18 cellular contexts compared by ENCODE assay signal in the genomic region with DNA sequence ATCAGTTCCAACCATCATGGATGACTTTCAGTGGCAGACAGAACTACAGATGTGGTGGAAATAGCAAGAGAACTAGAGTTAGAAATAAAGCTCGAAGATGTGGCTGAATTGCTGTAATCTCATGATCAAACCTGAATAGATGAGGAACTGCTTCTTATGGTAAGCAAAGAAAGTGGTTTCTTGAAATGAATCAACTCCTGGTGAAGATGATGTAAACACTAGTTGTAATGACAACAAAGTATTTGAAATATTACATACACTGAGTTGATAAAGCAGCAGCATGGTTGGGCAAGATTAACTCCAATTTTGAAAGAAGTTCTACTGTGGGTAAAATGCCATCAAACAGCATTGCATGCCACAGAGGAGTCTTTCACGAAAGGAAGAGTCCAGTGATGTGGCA.
DNase-seq lines count a peak whose midpoint lies in the region; ATAC-seq and TF ChIP-seq lines count a peak whose summit lies in the region.
"Had no signal": no experiment of that assay in that cellular context is flagged by ENCODE, and none has a peak within 500 bp of the region (broad histone marks: within the 10 kb centered on the region; RNA-seq: fewer than 3 reads in every experiment).

No MANE protein-coding gene starts in this region.

- H3K4me2 ChIP-seq in OCI-LY3 (ENCODE audit: low read length) = peak overlapping the region; percentile 28
- H3K4me2 ChIP-seq: SK-N-SH had no signal

- peak; percentile 34 for DNase-seq in AG10803 (ENCODE audit: low read depth)
- DNase-seq in COR-L47 (lab: John Stamatoyannopoulos, UW) = no peak
- DNase-seq in RKO (ENCODE audit: low spot score) = no peak
- DNase-seq in GM10248 (ENCODE audit: extremely low spot score) = no peak
- DNase-seq: Caco-2, NCI-H1436 treated with DMSO at 0.1 percent for 48 hours, NCI-H2081 treated with DMSO at 0.1 percent for 48 hours, NCI-H345, NCI-H748 treated with DMSO at 0.1 percent for 48 hours, Right ventricle myocardium superior, SK-N-SH had no signal

- no peaks in the 10 kb centered on the region for H3K9me3 ChIP-seq in OCI-LY3 (ENCODE audit: insufficient read depth, low read length)
- H3K9me3 ChIP-seq: Caco-2, SK-N-SH had no signal

- no peak overlapping the region for H3K9ac ChIP-seq in OCI-LY3 (ENCODE audit: low read length)
- H3K9ac ChIP-seq: SK-N-SH had no signal

- H3K4me3 ChIP-seq in AG10803 (ENCODE audit: low read length) = no peak overlapping the region
- H3K4me3 ChIP-seq in OCI-LY3 (ENCODE audit: low read length) = no peak overlapping the region

- no peak for TF ChIP-seq CTCF in AG10803 (conservative IDR thresholded peaks at IDR 0.05; ENCODE audit: low read length)
- TF ChIP-seq CTCF in OCI-LY3 (IDR thresholded peaks at IDR 0.05; ENCODE audit: low read depth, low read length) = no peak
- no peak for TF ChIP-seq CTCF in GM10248 (IDR thresholded peaks at IDR 0.05; ENCODE audit: control extremely low read depth, extremely low read depth, low read depth, missing control alignments)

- no peaks in the 10 kb centered on the region for H4K20me1 ChIP-seq in OCI-LY3 (ENCODE audit: insufficient read depth, low read length)

- peaks cover 11% of the 10 kb centered on the region for H3K4me1 ChIP-seq in OCI-LY3 (ENCODE audit: low read length)

- no peak overlapping the region for H3K27ac ChIP-seq in OCI-LY3 (ENCODE audit: low read length)
- H3K27ac ChIP-seq: C4-2B had no signal

- no peak overlapping the region for H2AFZ ChIP-seq in OCI-LY3 (ENCODE audit: low read depth, low read length)

- no peaks in the 10 kb centered on the region for H3K27me3 ChIP-seq in OCI-LY3 (ENCODE audit: low read depth, low read length)

- no peaks in the 10 kb centered on the region for H3K79me2 ChIP-seq in OCI-LY3 (ENCODE audit: low read length)

- POLR2A ChIA-PET in GM10248 (lab: Yijun Ruan, JAX) = no interaction called here

- peak; percentile 73 for ATAC-seq in GM18861 (IDR thresholded peaks at IDR 0.05; ENCODE audit: unreplicated experiment)
- peak; percentile 81 for ATAC-seq in HG02885 (IDR thresholded peaks at IDR 0.05; ENCODE audit: poor library complexity, unreplicated experiment)
- no peak for ATAC-seq in GM21515 (IDR thresholded peaks at IDR 0.05; ENCODE audit: unreplicated experiment)
- ATAC-seq: HCT116, Panc1 had no signal

- no peaks in the 10 kb centered on the region for H3K36me3 ChIP-seq in OCI-LY3 (replicated peaks; ENCODE audit: low read depth, low read length)

- CTCF ChIA-PET in GM10248 (lab: Yijun Ruan, JAX) = no interaction called here
